Comparison of ENCODE assay signal across 17 cellular contexts in the genomic region with DNA sequence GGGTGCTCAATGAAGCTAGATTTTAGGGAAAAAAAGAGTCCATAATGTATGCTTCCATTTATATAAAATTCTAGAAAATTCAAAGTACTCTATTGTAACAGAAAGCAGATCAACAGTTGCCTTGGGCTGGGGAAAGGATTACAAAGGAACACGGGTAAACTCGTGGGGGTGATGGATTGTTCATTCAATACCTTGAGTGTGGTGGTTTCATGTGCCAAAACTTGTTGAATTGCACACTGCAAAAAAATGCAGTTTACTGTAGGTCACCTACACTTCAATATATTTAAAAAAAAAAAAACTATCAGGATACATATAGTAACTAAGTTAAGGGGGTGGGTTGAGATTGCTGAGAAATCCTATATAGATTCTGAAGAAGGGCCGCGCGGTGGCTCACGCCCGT. TPM values are rescaled to one million over a fixed set of nuclear protein-coding genes. Genes with fewer than 3 reads are reported as not detected.
A peak's percentile ranks its signal among the peaks of the same experiment; 100 is the strongest.
DNase-seq lines count a peak whose midpoint lies in the region; ATAC-seq and TF ChIP-seq lines count a peak whose summit lies in the region.
"Had no signal": no experiment of that assay in that cellular context is flagged by ENCODE, and none has a peak within 500 bp of the region (broad histone marks: within the 10 kb centered on the region; RNA-seq: fewer than 3 reads in every experiment).

No MANE protein-coding gene starts in this region.

- no peaks in the 10 kb centered on the region for H3K23me2 ChIP-seq in H9 (ENCODE audit: insufficient read length, low read depth, low read length, poor library complexity, severe bottlenecking)

- CTCF ChIA-PET in WTC11 (lab: Charles Lee), result no interaction called here

- H3K4me1 ChIP-seq in H9 (ENCODE audit: insufficient read depth, low read length), result peaks cover 2% of the 10 kb centered on the region; the same call in 1 of the 2 replicates
- H3K4me1 ChIP-seq in foreskin keratinocyte, result peaks cover 7% of the 10 kb centered on the region

- peaks cover 35% of the 10 kb centered on the region; the same call in 1 of the 2 replicates for H3K79me2 ChIP-seq in H9 (ENCODE audit: insufficient read depth, low read length)

- POLR2A ChIA-PET in WTC11 (lab: Charles Lee), result no interaction called here

- H2BK15ac ChIP-seq in H9 (ENCODE audit: low read depth, low read length), result no peak overlapping the region

- H3K36me3 Mint-ChIP-seq in H9 (ENCODE audit: insufficient read depth in 1 of 3, low read depth in 3 of 3), result peaks cover 11 to 25% (median 21%) of the 10 kb centered on the region in 3 experiments
- H3K36me3 Mint-ChIP-seq in WTC11, result peaks cover 9% of the 10 kb centered on the region
- peaks cover 19% of the 10 kb centered on the region for H3K36me3 Mint-ChIP-seq in osteocyte (ENCODE audit: unreplicated experiment)
- H3K36me3 Mint-ChIP-seq: CD4-positive, alpha-beta memory T cell had no signal

- no peak overlapping the region for H4K5ac ChIP-seq in H9 (ENCODE audit: insufficient read length, low read depth, low read length)

- H3K27ac ChIP-seq in H9 (ENCODE audit: insufficient read length, low read depth, low read length) (no peak overlapping the region), foreskin keratinocyte (no peak overlapping the region)

- TF ChIP-seq CTCF in H9 (conservative IDR thresholded peaks at IDR 0.05) (no peak), WTC11 (IDR thresholded peaks at IDR 0.05) (no peak), foreskin keratinocyte (conservative IDR thresholded peaks at IDR 0.05) (no peak), osteocyte (IDR thresholded peaks at IDR 0.05) (no peak), foreskin fibroblast (IDR thresholded peaks at IDR 0.05; ENCODE audit: low read depth, low read length) (no peak)

- peak overlapping the region in 2 of 3 experiments; percentile 71 to 87; a peak in 4 of 7 replicates for H3K27ac Mint-ChIP-seq in H9
- peak overlapping the region; percentile 47; the same call in 1 of the 2 replicates for H3K27ac Mint-ChIP-seq in WTC11
- peak overlapping the region; percentile 51 for H3K27ac Mint-ChIP-seq in osteocyte (ENCODE audit: unreplicated experiment)
- H3K27ac Mint-ChIP-seq: CD4-positive, alpha-beta memory T cell had no signal

- H3K4me1 Mint-ChIP-seq in H9, result peaks cover 44 to 59% of the 10 kb centered on the region in 2 experiments
- peaks cover 72% of the 10 kb centered on the region for H3K4me1 Mint-ChIP-seq in WTC11
- peaks cover 72% of the 10 kb centered on the region for H3K4me1 Mint-ChIP-seq in osteocyte (ENCODE audit: unreplicated experiment)
- H3K4me1 Mint-ChIP-seq: CD4-positive, alpha-beta memory T cell had no signal

- H3K4me3 Mint-ChIP-seq in H9 (no peak overlapping the region), WTC11 (no peak overlapping the region), osteocyte (ENCODE audit: unreplicated experiment) (no peak overlapping the region)
- H3K4me3 Mint-ChIP-seq: CD4-positive, alpha-beta memory T cell had no signal

- H4K91ac ChIP-seq in H9 (ENCODE audit: insufficient read length, low read depth, low read length), result no peak overlapping the region

- no peaks in the 10 kb centered on the region for H3K27me3 ChIP-seq in H9 (ENCODE audit: insufficient read depth, low read length)
- H3K27me3 ChIP-seq in foreskin keratinocyte, result no peaks in the 10 kb centered on the region

- no peak overlapping the region for H2AFZ ChIP-seq in H9 (ENCODE audit: low read length)

- no peak overlapping the region for H2BK120ac ChIP-seq in H9 (ENCODE audit: low read depth, low read length, poor library complexity, severe bottlenecking)

- peaks cover 0 to 3% of the 10 kb centered on the region in 2 experiments; a peak in 1 of 5 replicates for H3K9me3 Mint-ChIP-seq in H9
- no peaks in the 10 kb centered on the region for H3K9me3 Mint-ChIP-seq in WTC11
- no peaks in the 10 kb centered on the region for H3K9me3 Mint-ChIP-seq in osteocyte (ENCODE audit: unreplicated experiment)

- no peak overlapping the region for H3K14ac ChIP-seq in H9 (ENCODE audit: insufficient read depth, low read length)

- DNase-seq in H9 (no peak), WTC11 (ENCODE audit: low spot score) (no peak), foreskin keratinocyte (peak; percentile 46 to 75), osteocyte (ENCODE audit: extremely low spot score, unreplicated experiment) (no peak), foreskin fibroblast (no peak), NCI-H446 (lab: John Stamatoyannopoulos, UW) (no peak)
- DNase-seq in activated naive CD4-positive, alpha-beta T cell (lab: John Stamatoyannopoulos, UW), result no peak
- no peak for DNase-seq in activated naive CD4-positive, alpha-beta T cell treated with Interleukin-2 at 50 U/mL for 16 hours
- DNase-seq: C1 segment of cervical spinal cord; Caco-2; CD4-positive, alpha-beta memory T cell; DMS79; EL; GDM1; GOT3; HCEC 1CT had no signal

- no peak overlapping the region for H2AK5ac ChIP-seq in H9 (ENCODE audit: insufficient read length, low read length)

- no peak overlapping the region for H2BK12ac ChIP-seq in H9 (ENCODE audit: insufficient read length, low read depth, low read length)

- no peak overlapping the region for H3T11ph ChIP-seq in H9 (ENCODE audit: low read length)

- H2BK20ac ChIP-seq in H9 (ENCODE audit: low read depth, low read length, poor library complexity, severe bottlenecking), result no peak overlapping the region

- H3K56ac ChIP-seq in H9 (ENCODE audit: insufficient read length, low read depth, low read length), result no peak overlapping the region

- no peak overlapping the region for H3K4me3 ChIP-seq in foreskin fibroblast (ENCODE audit: low read depth in 1 of 2, low read length in 2 of 2)
- H3K4me3 ChIP-seq: GM12878 had no signal

- no peak overlapping the region for H3K23ac ChIP-seq in H9 (ENCODE audit: insufficient read length, low read depth, low read length)

- H2BK5ac ChIP-seq in H9 (ENCODE audit: insufficient read length, low read length), result no peak overlapping the region

- H3K4ac ChIP-seq in H9 (ENCODE audit: low read depth, low read length), result no peak overlapping the region

- H3K27me3 Mint-ChIP-seq in H9 (ENCODE audit: low read depth) (no peaks in the 10 kb centered on the region), WTC11 (ENCODE audit: low read depth) (no peaks in the 10 kb centered on the region), osteocyte (ENCODE audit: unreplicated experiment) (no peaks in the 10 kb centered on the region)

- H4K8ac ChIP-seq in H9 (replicated peaks; ENCODE audit: insufficient read length, low read depth, low read length), result no peak overlapping the region

- WGBS in H9 (ENCODE audit: extremely low coverage, insufficient read length, low lambda C conversion rate), result no CpG with 5 or more reads among the region's 7 CpGs

- peaks cover 9% of the 10 kb centered on the region for H3K79me1 ChIP-seq in H9 (ENCODE audit: insufficient read depth, low read depth, low read length, poor library complexity, severe bottlenecking)

- H3K18ac ChIP-seq in H9 (ENCODE audit: insufficient read length, low read depth, low read length), result no peak overlapping the region

- H3K9ac ChIP-seq in H9 (ENCODE audit: extremely low read depth, insufficient read length, low read length), result no peak overlapping the region

- H3K4me2 ChIP-seq in H9 (ENCODE audit: insufficient read depth, insufficient read length, low read length), result no peak overlapping the region

- ATAC-seq in WTC11, result no peak
- ATAC-seq in foreskin keratinocyte, result peak; percentile 62
- ATAC-seq: GM12878 had no signal

- no peaks in the 10 kb centered on the region for H3K9me3 ChIP-seq in H9 (ENCODE audit: control insufficient read depth, low read depth, low read length)
- H3K9me3 ChIP-seq: Caco-2 had no signal

- no peaks in the 10 kb centered on the region for H4K20me1 ChIP-seq in H9 (ENCODE audit: control insufficient read depth, insufficient read depth, insufficient read length)

TF ChIP-seq in WTC11, 78 proteins besides CTCF, POLR2A, EP300 and RAD21 (continues in another document):
- TF ChIP-seq ZNF263 (CRISPR knock-in tag; IDR thresholded peaks at IDR 0.05; ENCODE audit: low read depth) (no peak), SMAD4 (CRISPR knock-in tag; IDR thresholded peaks at IDR 0.05) (no peak), TEAD4 (CRISPR knock-in tag; IDR thresholded peaks at IDR 0.05) (no peak), PRRX2 (CRISPR knock-in tag; IDR thresholded peaks at IDR 0.05) (no peak), HMGA2 (CRISPR knock-in tag; IDR thresholded peaks at IDR 0.05) (no peak), EMX1 (CRISPR knock-in tag; IDR thresholded peaks at IDR 0.05) (no peak), CREB1 (CRISPR knock-in tag; IDR thresholded peaks at IDR 0.05) (no peak)
- TF ChIP-seq, protein P1, sequence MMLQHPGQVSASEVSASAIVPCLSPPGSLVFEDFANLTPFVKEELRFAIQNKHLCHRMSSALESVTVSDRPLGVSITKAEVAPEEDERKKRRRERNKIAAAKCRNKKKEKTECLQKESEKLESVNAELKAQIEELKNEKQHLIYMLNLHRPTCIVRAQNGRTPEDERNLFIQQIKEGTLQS (CRISPR knock-in tag; conservative IDR thresholded peaks at IDR 0.05), result no peak
- TF ChIP-seq, protein P2, sequence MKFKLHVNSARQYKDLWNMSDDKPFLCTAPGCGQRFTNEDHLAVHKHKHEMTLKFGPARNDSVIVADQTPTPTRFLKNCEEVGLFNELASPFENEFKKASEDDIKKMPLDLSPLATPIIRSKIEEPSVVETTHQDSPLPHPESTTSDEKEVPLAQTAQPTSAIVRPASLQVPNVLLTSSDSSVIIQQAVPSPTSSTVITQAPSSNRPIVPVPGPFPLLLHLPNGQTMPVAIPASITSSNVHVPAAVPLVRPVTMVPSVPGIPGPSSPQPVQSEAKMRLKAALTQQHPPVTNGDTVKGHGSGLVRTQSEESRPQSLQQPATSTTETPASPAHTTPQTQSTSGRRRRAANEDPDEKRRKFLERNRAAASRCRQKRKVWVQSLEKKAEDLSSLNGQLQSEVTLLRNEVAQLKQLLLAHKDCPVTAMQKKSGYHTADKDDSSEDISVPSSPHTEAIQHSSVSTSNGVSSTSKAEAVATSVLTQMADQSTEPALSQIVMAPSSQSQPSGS (CRISPR knock-in tag; IDR thresholded peaks at IDR 0.05; ENCODE audit: borderline replicate concordance, low read depth), result no peak
- TF ChIP-seq, protein P3, sequence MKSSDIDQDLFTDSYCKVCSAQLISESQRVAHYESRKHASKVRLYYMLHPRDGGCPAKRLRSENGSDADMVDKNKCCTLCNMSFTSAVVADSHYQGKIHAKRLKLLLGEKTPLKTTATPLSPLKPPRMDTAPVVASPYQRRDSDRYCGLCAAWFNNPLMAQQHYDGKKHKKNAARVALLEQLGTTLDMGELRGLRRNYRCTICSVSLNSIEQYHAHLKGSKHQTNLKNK (CRISPR knock-in tag; IDR thresholded peaks at IDR 0.05), result no peak

RNA-seq across cellular contexts. Expression of a gene that starts 33.6 kb away (rescaled TPM):
- total RNA-seq in H9 (2021) (176 and 190 TPM in 2 replicates), WTC11 (2021) (397 to 512 TPM (median 493 TPM) in 3 replicates), foreskin keratinocyte (51.6 and 51.9 TPM in 2 replicates), osteocyte (184 and 213 TPM in 2 replicates)
- 24.9 and 28.6 TPM in 2 replicates for polyA plus RNA-seq in foreskin keratinocyte

Comparison
In these comparisons a context has a peak if more than half of its experiments do, and no peak if none do; other contexts are left out.
1. DNase-seq: peak in foreskin keratinocyte (2 of 2); none in H9 (single experiment), WTC11 (single experiment), osteocyte (single experiment), activated naive CD4-positive, alpha-beta T cell (0 of 4), activated naive CD4-positive, alpha-beta T cell treated with Interleukin-2 at 50 U/mL for 16 hours (single experiment), foreskin fibroblast (0 of 2) and NCI-H446 (0 of 2).
2. Peak in every context shown above with its lines, with median percentiles within 50 percentile points of each other: H3K27ac Mint-ChIP-seq.